ENCODE assay signal across 17 cellular contexts in the genomic region with DNA sequence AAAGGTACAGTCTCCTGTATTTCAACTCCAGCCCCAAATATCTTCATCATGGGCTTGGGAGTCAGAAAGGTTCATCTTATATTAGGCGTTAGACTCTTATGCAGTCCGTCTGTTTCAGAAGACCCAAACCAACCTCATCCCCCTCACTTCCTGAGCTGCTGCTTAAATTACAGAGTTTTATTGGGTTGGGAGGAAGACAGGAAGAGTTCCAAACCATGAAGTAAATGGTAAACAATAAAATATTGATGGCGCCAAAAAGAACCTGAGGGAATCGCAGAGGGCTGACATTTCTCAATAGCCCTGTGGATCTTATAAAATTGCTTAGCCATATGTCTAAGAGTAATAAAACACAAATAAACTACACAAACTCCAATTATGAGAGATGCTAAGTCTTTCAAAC.
DNase-seq lines count a peak whose midpoint lies in the region; ATAC-seq, FAIRE-seq and TF ChIP-seq lines count a peak whose summit lies in the region.
"Had no signal": no experiment of that assay in that cellular context is flagged by ENCODE, and none has a peak within 500 bp of the region (broad histone marks: within the 10 kb centered on the region; RNA-seq: fewer than 3 reads in every experiment).

No MANE protein-coding gene starts in this region.

- peak overlapping the region; percentile 54 for H3K4me3 Mint-ChIP-seq in nephron progenitor cell
- no peak overlapping the region for H3K4me3 Mint-ChIP-seq in activated T-cell treated with anti-CD3 and anti-CD28 coated beads, Interleukin-2, amount 50 U/mL, for 4 hours
- H3K4me3 Mint-ChIP-seq: CD4-positive, CD25-positive, alpha-beta regulatory T cell had no signal

- H3K9ac ChIP-seq in HepG2 (ENCODE audit: insufficient read depth, low read depth, low read length): peak overlapping the region; percentile 76
- peak overlapping the region; percentile 12 for H3K9ac ChIP-seq in SK-N-MC (ENCODE audit: insufficient read length)
- H3K9ac ChIP-seq: BLaER1 treated with 17β-estradiol and CSF1 and Interleukin-3, amounts not matched to agents 10 nM and 100 nM had no signal

- TF ChIP-seq POLR2A in HepG2 (IDR thresholded peaks at IDR 0.05; ENCODE audit: insufficient read depth in 1 of 2, low read depth in 2 of 2, low read length in 2 of 2): no peak
- TF ChIP-seq POLR2A in right lobe of liver (IDR thresholded peaks at IDR 0.05): no peak

- no peaks in the 10 kb centered on the region for H3K36me3 ChIP-seq in HepG2 (replicated peaks in 1 of 2; ENCODE audit: control insufficient read depth in 1 of 2, insufficient read depth in 2 of 2, low read length in 2 of 2)
- H3K36me3 ChIP-seq in right lobe of liver: no peaks in the 10 kb centered on the region
- no peaks in the 10 kb centered on the region for H3K36me3 ChIP-seq in SK-N-MC (ENCODE audit: insufficient read depth, low read length)
- H3K36me3 ChIP-seq: BLaER1 treated with 17β-estradiol and CSF1 and Interleukin-3, amounts not matched to agents 10 nM and 100 nM; HAP-1 had no signal

- H3K4me3 ChIP-seq in HepG2 (replicated peaks in 1 of 3; ENCODE audit: insufficient read depth in 1 of 3, low read depth in 2 of 3, low read length in 3 of 3): peak overlapping the region in 2 of 3 experiments; percentile 8 to 49; a peak in 1 of 6 replicates
- H3K4me3 ChIP-seq in right lobe of liver: no peak overlapping the region
- peak overlapping the region; percentile 67 for H3K4me3 ChIP-seq in SK-N-MC
- H3K4me3 ChIP-seq: BLaER1 treated with 17β-estradiol and CSF1 and Interleukin-3, amounts not matched to agents 10 nM and 100 nM; GM12878; HAP-1 had no signal

- H3K27me3 ChIP-seq in HepG2 (ENCODE audit: control insufficient read depth in 1 of 2, insufficient read depth in 2 of 2, low read length in 2 of 2): no peaks in the 10 kb centered on the region
- H3K27me3 ChIP-seq in right lobe of liver: no peaks in the 10 kb centered on the region
- H3K27me3 ChIP-seq: BLaER1 treated with 17β-estradiol and CSF1 and Interleukin-3, amounts not matched to agents 10 nM and 100 nM had no signal

- peaks cover 5% of the 10 kb centered on the region for H3K9me3 Mint-ChIP-seq in nephron progenitor cell
- H3K9me3 Mint-ChIP-seq in activated T-cell treated with anti-CD3 and anti-CD28 coated beads, Interleukin-2, amount 50 U/mL, for 4 hours: no peaks in the 10 kb centered on the region

- H3K9me3 ChIP-seq in HepG2 (ENCODE audit: low read length): no peaks in the 10 kb centered on the region
- H3K9me3 ChIP-seq in right lobe of liver: no peaks in the 10 kb centered on the region
- H3K9me3 ChIP-seq in SK-N-MC (ENCODE audit: low read depth, low read length): no peaks in the 10 kb centered on the region
- H3K9me3 ChIP-seq: BLaER1 treated with 17β-estradiol and CSF1 and Interleukin-3, amounts not matched to agents 10 nM and 100 nM; HAP-1 had no signal

- DNase-seq in HepG2 (ENCODE audit: low spot score) (no peak), right lobe of liver (no peak), SK-N-MC (ENCODE audit: low read depth, low spot score) (peak; percentile 66), nephron progenitor cell (no peak), NCI-H2029 (lab: John Stamatoyannopoulos, UW) (no peak), anterior cingulate cortex (lab: John Stamatoyannopoulos, UW) (no peak)
- DNase-seq in activated T-cell treated with anti-CD3 and anti-CD28 coated beads, Interleukin-2, amount 50 U/mL, for 4 hours: no peak
- DNase-seq: 8988T; ACHN; Calu3; CD4-positive, CD25-positive, alpha-beta regulatory T cell; DMS 273 treated with DMSO at 0.1 percent for 48 hours had no signal

- H3K4me1 ChIP-seq in HepG2 (ENCODE audit: insufficient read depth, low read length): peaks cover 71% of the 10 kb centered on the region
- peaks cover 0 to 52% (median 19%) of the 10 kb centered on the region in 4 donors for H3K4me1 ChIP-seq in right lobe of liver
- H3K4me1 ChIP-seq: HAP-1 had no signal

- H3K27me3 Mint-ChIP-seq in nephron progenitor cell (ENCODE audit: low read depth, poor library complexity): peaks cover 3% of the 10 kb centered on the region
- peaks cover 6% of the 10 kb centered on the region for H3K27me3 Mint-ChIP-seq in activated T-cell treated with anti-CD3 and anti-CD28 coated beads, Interleukin-2, amount 50 U/mL, for 4 hours (ENCODE audit: low read depth)

- TF ChIP-seq CTCF in HepG2 (CRISPR knock-in tag; IDR thresholded peaks at IDR 0.05): no peak
- TF ChIP-seq CTCF in right lobe of liver (IDR thresholded peaks at IDR 0.05): no peak
- TF ChIP-seq CTCF in nephron progenitor cell (IDR thresholded peaks at IDR 0.05): no peak

- no peaks in the 10 kb centered on the region for H3K36me3 Mint-ChIP-seq in nephron progenitor cell (ENCODE audit: low read depth)
- no peaks in the 10 kb centered on the region for H3K36me3 Mint-ChIP-seq in activated T-cell treated with anti-CD3 and anti-CD28 coated beads, Interleukin-2, amount 50 U/mL, for 4 hours (ENCODE audit: insufficient read depth)
- H3K36me3 Mint-ChIP-seq: CD4-positive, CD25-positive, alpha-beta regulatory T cell had no signal

- TF ChIP-seq EP300 in HepG2 (IDR thresholded peaks at IDR 0.05; ENCODE audit: low read depth in 2 of 2, low read length in 2 of 2) (no peak), HepG2 (CRISPR knock-in tag; IDR thresholded peaks at IDR 0.05; ENCODE audit: borderline replicate concordance) (no peak)

- in situ Hi-C loops in HepG2 (cut with HindIII; ENCODE audit: extremely low pct_ligation_motif_present, low pct_unique_long_range_greater_than_20kb): no loop called here

- TF ChIP-seq RAD21 in HepG2 (CRISPR knock-in tag; IDR thresholded peaks at IDR 0.05): no peak

- intact Hi-C loops in HepG2 (cut with micrococcal nuclease; ENCODE audit: unreplicated experiment) (no loop called here), right lobe of liver (cut with DNase I) (no loop called here)

- no peak overlapping the region for H3K27ac Mint-ChIP-seq in nephron progenitor cell
- H3K27ac Mint-ChIP-seq: CD4-positive, CD25-positive, alpha-beta regulatory T cell had no signal

- peak overlapping the region; percentile 45 for H2AFZ ChIP-seq in HepG2 (ENCODE audit: low read length)

- POLR2A ChIA-PET in HepG2 (lab: Yijun Ruan, JAX): interaction anchor here (1.0 to 1.3 kb wide), 2 partner anchors 10 to 26 kb away, joined by 3 read pairs; no protein-coding TSS in a partner anchor

- ATAC-seq in HepG2 (no peak), right lobe of liver (no peak), HG02763 (IDR thresholded peaks at IDR 0.05; ENCODE audit: unreplicated experiment) (no peak)
- no peak for ATAC-seq in activated T-cell treated with anti-CD3 and anti-CD28 coated beads, Interleukin-2, amount 50 U/mL, for 4 hours
- ATAC-seq: GM12878 had no signal

- CTCF ChIA-PET in HepG2 (lab: Yijun Ruan, JAX; ENCODE audit: low intra/inter-chr PET ratio, low total read pairs): no interaction called here

- no peak for FAIRE-seq in HepG2 (lab: Jason Lieb, UNC)
- FAIRE-seq: GM12878, H1 had no signal

- no peaks in the 10 kb centered on the region for H4K20me1 ChIP-seq in HepG2 (ENCODE audit: insufficient read depth, low read length)
- H4K20me1 ChIP-seq: BLaER1 treated with 17β-estradiol and CSF1 and Interleukin-3, amounts not matched to agents 10 nM and 100 nM had no signal

- peak overlapping the region; percentile 82 for H3K4me2 ChIP-seq in HepG2 (ENCODE audit: low read depth, low read length)
- H3K4me2 ChIP-seq: BLaER1 treated with 17β-estradiol and CSF1 and Interleukin-3, amounts not matched to agents 10 nM and 100 nM had no signal

- H3K27ac ChIP-seq in HepG2 (ENCODE audit: extremely low read length, insufficient read depth, low read length) (peak overlapping the region; percentile 95), right lobe of liver (no peak overlapping the region), SK-N-MC (peak overlapping the region; percentile 83)
- H3K27ac ChIP-seq: BLaER1 treated with 17β-estradiol and CSF1 and Interleukin-3, amounts not matched to agents 10 nM and 100 nM had no signal

- WGBS in HepG2 (ENCODE audit: low lambda C conversion rate): 79% methylated on average over 4 of the region's 4 CpGs
- WGBS in right lobe of liver (ENCODE audit: insufficient coverage, low coverage, low lambda C conversion rate, missing lambda C conversion rate): 49% methylated on average over 4 of the region's 4 CpGs

- H3K79me2 ChIP-seq in HepG2 (ENCODE audit: insufficient read depth, low read length): no peaks in the 10 kb centered on the region

- H3K4me1 Mint-ChIP-seq in nephron progenitor cell: peaks cover 24% of the 10 kb centered on the region
- no peaks in the 10 kb centered on the region for H3K4me1 Mint-ChIP-seq in activated T-cell treated with anti-CD3 and anti-CD28 coated beads, Interleukin-2, amount 50 U/mL, for 4 hours (ENCODE audit: low read depth)

- no TSS peak for BruUV-seq in HepG2 (replicated peaks; lab: Mats Ljungman, UMichigan)

TF ChIP-seq in HepG2, 621 proteins besides CTCF, POLR2A, EP300 and RAD21:
- TF ChIP-seq NFIC (IDR thresholded peaks at IDR 0.05; ENCODE audit: low read length) (peak; percentile 21; the same call in 1 of the 2 replicates), PRPF4 (IDR thresholded peaks at IDR 0.05; ENCODE audit: low read depth, low read length, poor library complexity, severe bottlenecking) (peak; percentile 49), CREM (IDR thresholded peaks at IDR 0.05) (no peak), CREM (CRISPR knock-in tag; IDR thresholded peaks at IDR 0.05) (no peak)

Comparison
In these comparisons a context has a peak if more than half of its experiments do, and no peak if none do; other contexts are left out.
1. H3K27ac ChIP-seq: peak in HepG2 (single experiment) and SK-N-MC (single experiment); none in right lobe of liver (0 of 3).
2. H3K4me3 ChIP-seq: peak in HepG2 (2 of 3) and SK-N-MC (single experiment); none in right lobe of liver (0 of 3).